In the genomic region with DNA sequence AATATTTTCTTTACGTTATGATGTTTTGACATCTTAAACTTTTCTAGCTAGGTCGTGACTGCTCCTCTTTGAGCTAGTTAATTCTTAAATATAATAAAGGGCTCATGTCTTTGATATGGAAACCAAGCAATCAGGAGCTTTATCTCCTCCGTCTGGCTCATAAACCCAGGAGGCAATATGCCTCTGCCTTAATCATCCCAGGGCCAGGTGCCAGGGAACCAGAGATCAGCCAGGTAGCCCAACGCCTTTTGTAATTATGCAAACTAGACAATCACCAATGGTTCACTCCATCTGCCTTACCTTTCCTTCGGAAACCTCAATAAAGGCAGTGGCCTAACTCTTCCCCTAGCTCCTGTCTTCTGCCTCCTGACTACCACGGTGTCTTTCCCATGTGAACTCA, we compare ENCODE assay signal across 13 cellular contexts.
DNase-seq lines count a peak whose midpoint lies in the region; ATAC-seq lines count a peak whose summit lies in the region.
"Had no signal": no experiment of that assay in that cellular context is flagged by ENCODE, and none has a peak within 500 bp of the region (broad histone marks: within the 10 kb centered on the region; RNA-seq: fewer than 3 reads in every experiment).

No MANE protein-coding gene starts in this region.

- intact Hi-C loops in left colon (cut with DNase I, micrococcal nuclease) = no loop called here

- peak; percentile 81 for ATAC-seq in left colon

- DNase-seq in NCI-H1417 (lab: John Stamatoyannopoulos, UW) = peak in 2 of 3 experiments; percentile 3 to 62
- no peak for DNase-seq in NCI-H1417 treated with DMSO at 0.1 percent for 48 hours (lab: John Stamatoyannopoulos, UW)
- peak; percentile 21 for DNase-seq in NCI-H1436 treated with DMSO at 0.1 percent for 48 hours (lab: John Stamatoyannopoulos, UW)
- DNase-seq in NCI-H526 treated with DMSO at 0.1 percent for 48 hours (lab: John Stamatoyannopoulos, UW) = peak; percentile 74
- DNase-seq in left colon = peak in 1 of 2 donors; percentile 55
- DNase-seq in NCI-H510A treated with DMSO at 0.1 percent for 48 hours (lab: John Stamatoyannopoulos, UW) = no peak
- no peak for DNase-seq in stimulated activated CD4-positive, alpha-beta T cell treated with anti-CD3 and anti-CD28 coated beads, Interleukin-2, amount 100 ng/mL, for 48 hours
- DNase-seq in NCI-H446 (lab: John Stamatoyannopoulos, UW) = no peak
- DNase-seq: 8988T; CD8-positive, alpha-beta memory T cell; DMS153; KG1; SW 1271 had no signal

Comparison
In these comparisons a context has a peak if more than half of its experiments do, and no peak if none do; other contexts are left out.
1. DNase-seq: peak in NCI-H1417 (2 of 3), NCI-H1436 treated with DMSO at 0.1 percent for 48 hours (single experiment) and NCI-H526 treated with DMSO at 0.1 percent for 48 hours (single experiment); none in NCI-H1417 treated with DMSO at 0.1 percent for 48 hours (single experiment), NCI-H510A treated with DMSO at 0.1 percent for 48 hours (single experiment), stimulated activated CD4-positive, alpha-beta T cell treated with anti-CD3 and anti-CD28 coated beads, Interleukin-2, amount 100 ng/mL, for 48 hours (0 of 2) and NCI-H446 (0 of 2).